10 cellular contexts compared by ENCODE assay signal in the genomic region with DNA sequence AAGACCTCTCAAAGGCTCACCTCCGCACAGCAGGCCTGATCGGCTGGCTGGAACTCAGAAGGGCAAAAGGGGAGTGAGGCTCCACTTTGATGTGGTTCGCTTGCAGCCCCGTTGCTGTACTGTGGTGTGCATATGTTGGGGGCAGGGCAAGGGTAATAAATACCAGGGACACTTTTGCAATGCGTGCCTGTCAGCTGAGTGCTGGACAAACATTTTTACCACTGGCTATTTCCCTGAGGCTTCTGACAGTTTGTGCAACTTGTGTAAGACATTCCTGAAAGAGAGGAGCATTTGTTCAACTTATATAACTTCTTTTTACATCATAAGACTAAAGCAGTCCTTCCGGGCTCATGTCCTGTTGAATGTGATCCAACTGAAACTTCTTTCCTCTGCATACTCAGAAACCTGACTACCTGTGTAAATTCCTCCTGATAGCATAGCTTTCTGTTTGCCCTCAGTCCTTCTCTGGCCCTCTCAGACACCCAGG.
A peak's percentile ranks its signal among the peaks of the same experiment; 100 is the strongest.
DNase-seq lines count a peak whose midpoint lies in the region; ATAC-seq and TF ChIP-seq lines count a peak whose summit lies in the region.
"Had no signal": no experiment of that assay in that cellular context is flagged by ENCODE, and none has a peak within 500 bp of the region (broad histone marks: within the 10 kb centered on the region; RNA-seq: fewer than 3 reads in every experiment).

No MANE protein-coding gene starts in this region.

- POLR2A ChIA-PET in activated CD8-positive, alpha-beta T cell treated with anti-CD3 and anti-CD28 coated beads for 36 hours (lab: Charles Lee) = interaction anchor here (0.9 to 1.2 kb wide), 2 partner anchors 10 to 35 kb away, joined by 3 to 4 read pairs; no protein-coding TSS in a partner anchor

- peaks cover 53% of the 10 kb centered on the region for H3K4me1 Mint-ChIP-seq in activated CD8-positive, alpha-beta T cell treated with anti-CD3 and anti-CD28 coated beads for 36 hours (ENCODE audit: low read depth)
- peaks cover 28 to 34% of the 10 kb centered on the region in 2 donors for H3K4me1 Mint-ChIP-seq in immature natural killer cell
- H3K4me1 Mint-ChIP-seq in stimulated activated naive B cell treated with anti-CD40 and anti-IgM and Interleukin-4, amounts not matched to agents 10 μg/mL and 1 μg/mL and 100 μg/mL, for 72 hours = peaks cover 19 to 28% of the 10 kb centered on the region in 2 donors

- TF ChIP-seq CTCF in activated CD8-positive, alpha-beta T cell treated with anti-CD3 and anti-CD28 coated beads for 36 hours (IDR thresholded peaks at IDR 0.05) = no peak

- peak overlapping the region; percentile 50 for H3K4me3 Mint-ChIP-seq in activated CD8-positive, alpha-beta T cell treated with anti-CD3 and anti-CD28 coated beads for 36 hours
- peak overlapping the region; percentile 13 to 75 (median 41) for H3K4me3 Mint-ChIP-seq in immature natural killer cell
- H3K4me3 Mint-ChIP-seq in stimulated activated naive B cell treated with anti-CD40 and anti-IgM and Interleukin-4, amounts not matched to agents 10 μg/mL and 1 μg/mL and 100 μg/mL, for 72 hours = no peak overlapping the region
- H3K4me3 Mint-ChIP-seq: T-cell had no signal

- intact Hi-C loops in activated CD8-positive, alpha-beta T cell treated with anti-CD3 and anti-CD28 coated beads for 36 hours (cut with micrococcal nuclease) = no loop called here

- no peaks in the 10 kb centered on the region for H3K36me3 Mint-ChIP-seq in activated CD8-positive, alpha-beta T cell treated with anti-CD3 and anti-CD28 coated beads for 36 hours (ENCODE audit: low read depth)
- H3K36me3 Mint-ChIP-seq in immature natural killer cell = no peaks in the 10 kb centered on the region
- no peaks in the 10 kb centered on the region for H3K36me3 Mint-ChIP-seq in stimulated activated naive B cell treated with anti-CD40 and anti-IgM and Interleukin-4, amounts not matched to agents 10 μg/mL and 1 μg/mL and 100 μg/mL, for 72 hours
- H3K36me3 Mint-ChIP-seq: T-cell had no signal

- H3K9me3 Mint-ChIP-seq in activated CD8-positive, alpha-beta T cell treated with anti-CD3 and anti-CD28 coated beads for 36 hours = peaks cover 8% of the 10 kb centered on the region
- H3K9me3 Mint-ChIP-seq in immature natural killer cell = no peaks in the 10 kb centered on the region
- H3K9me3 Mint-ChIP-seq in stimulated activated naive B cell treated with anti-CD40 and anti-IgM and Interleukin-4, amounts not matched to agents 10 μg/mL and 1 μg/mL and 100 μg/mL, for 72 hours = no peaks in the 10 kb centered on the region
- H3K9me3 Mint-ChIP-seq: T-cell had no signal

- peak; percentile 5 for DNase-seq in NK-92 treated with Interleukin-12 subunit alpha and Interleukin-12 subunit beta, amount 100 ng/mL, for 24 hours (lab: John Stamatoyannopoulos, UW)
- DNase-seq in NK-92 (lab: John Stamatoyannopoulos, UW; ENCODE audit: unreplicated experiment) = no peak
- peak; percentile 49 for DNase-seq in activated CD8-positive, alpha-beta T cell treated with anti-CD3 and anti-CD28 coated beads for 36 hours
- peak; percentile 22 to 34 (median 25) for DNase-seq in immature natural killer cell
- no peak for DNase-seq in stimulated activated naive B cell treated with anti-CD40 and anti-IgM and Interleukin-4, amounts not matched to agents 10 μg/mL and 1 μg/mL and 100 μg/mL, for 72 hours
- DNase-seq in NCI-H345 (lab: John Stamatoyannopoulos, UW) = no peak
- no peak for DNase-seq in NCI-H748 (lab: John Stamatoyannopoulos, UW; ENCODE audit: unreplicated experiment)
- DNase-seq: dorsolateral prefrontal cortex, T-cell had no signal

- CTCF ChIA-PET in activated CD8-positive, alpha-beta T cell treated with anti-CD3 and anti-CD28 coated beads for 36 hours (lab: Charles Lee) = interaction anchor here (0.8 to 1.7 kb wide), 5 partner anchors 9 to 70 kb away, joined by 3 to 8 read pairs (median 4); no protein-coding TSS in a partner anchor

- H3K27me3 Mint-ChIP-seq in activated CD8-positive, alpha-beta T cell treated with anti-CD3 and anti-CD28 coated beads for 36 hours = no peaks in the 10 kb centered on the region
- H3K27me3 Mint-ChIP-seq in immature natural killer cell (ENCODE audit: low read depth in 3 of 3) = peaks cover 6 to 10% (median 8%) of the 10 kb centered on the region in 3 donors
- H3K27me3 Mint-ChIP-seq in stimulated activated naive B cell treated with anti-CD40 and anti-IgM and Interleukin-4, amounts not matched to agents 10 μg/mL and 1 μg/mL and 100 μg/mL, for 72 hours = no peaks in the 10 kb centered on the region
- H3K27me3 Mint-ChIP-seq: T-cell had no signal

- no peak for ATAC-seq in activated CD8-positive, alpha-beta T cell treated with anti-CD3 and anti-CD28 coated beads for 36 hours
- peak; percentile 38 for ATAC-seq in stimulated activated naive B cell treated with anti-CD40 and anti-IgM and Interleukin-4, amounts not matched to agents 10 μg/mL and 1 μg/mL and 100 μg/mL, for 72 hours (replicated peaks)
- ATAC-seq in HG02571 (IDR thresholded peaks at IDR 0.05; ENCODE audit: unreplicated experiment) = no peak
- ATAC-seq: T-cell had no signal

- H3K27ac Mint-ChIP-seq in activated CD8-positive, alpha-beta T cell treated with anti-CD3 and anti-CD28 coated beads for 36 hours = peak overlapping the region; percentile 85
- H3K27ac Mint-ChIP-seq in immature natural killer cell = peak overlapping the region; percentile 45 to 95 (median 84)
- H3K27ac Mint-ChIP-seq in stimulated activated naive B cell treated with anti-CD40 and anti-IgM and Interleukin-4, amounts not matched to agents 10 μg/mL and 1 μg/mL and 100 μg/mL, for 72 hours = peak overlapping the region; percentile 71
- H3K27ac Mint-ChIP-seq: T-cell had no signal

Comparison
In these comparisons a context has a peak if more than half of its experiments do, and no peak if none do; other contexts are left out.
1. DNase-seq: peak in NK-92 treated with Interleukin-12 subunit alpha and Interleukin-12 subunit beta, amount 100 ng/mL, for 24 hours (single experiment), activated CD8-positive, alpha-beta T cell treated with anti-CD3 and anti-CD28 coated beads for 36 hours (single experiment) and immature natural killer cell (3 of 3); none in NK-92 (single experiment), stimulated activated naive B cell treated with anti-CD40 and anti-IgM and Interleukin-4, amounts not matched to agents 10 μg/mL and 1 μg/mL and 100 μg/mL, for 72 hours (single experiment), NCI-H345 (single experiment) and NCI-H748 (single experiment).
2. ATAC-seq: peak in stimulated activated naive B cell treated with anti-CD40 and anti-IgM and Interleukin-4, amounts not matched to agents 10 μg/mL and 1 μg/mL and 100 μg/mL, for 72 hours (2 of 2); none in activated CD8-positive, alpha-beta T cell treated with anti-CD3 and anti-CD28 coated beads for 36 hours (single experiment) and HG02571 (single experiment).
3. H3K4me3 Mint-ChIP-seq: peak in activated CD8-positive, alpha-beta T cell treated with anti-CD3 and anti-CD28 coated beads for 36 hours (single experiment) and immature natural killer cell (5 of 5); none in stimulated activated naive B cell treated with anti-CD40 and anti-IgM and Interleukin-4, amounts not matched to agents 10 μg/mL and 1 μg/mL and 100 μg/mL, for 72 hours (0 of 2).
4. Peak in every context shown above with its lines, with median percentiles within 50 percentile points of each other: H3K27ac Mint-ChIP-seq.